Comparison of ENCODE assay signal across 8 cellular contexts in genomic region chrX:132292753-132293152, GRCh38.
A peak's percentile ranks its signal among the peaks of the same experiment; 100 is the strongest.
DNase-seq lines count a peak whose midpoint lies in the region; ATAC-seq and TF ChIP-seq lines count a peak whose summit lies in the region.

No MANE protein-coding gene starts in this region.

- intact Hi-C loops in heart right ventricle (cut with DNase I), result loop anchor here (5.0 to 10.0 kb wide), 5 partner anchors 162 to 325 kb away; no protein-coding TSS in a partner anchor

- no peaks in the 10 kb centered on the region for H3K27me3 ChIP-seq in heart right ventricle

- no peak overlapping the region for H3K27ac ChIP-seq in heart right ventricle

- peaks cover 0 to 5% (median 0%) of the 10 kb centered on the region in 9 donors for H3K4me1 ChIP-seq in heart right ventricle

- H3K4me3 ChIP-seq in heart right ventricle, result no peak overlapping the region
- no peak overlapping the region for H3K4me3 ChIP-seq in retinal pigment epithelial cell (ENCODE audit: low read length)

- WGBS in heart right ventricle, 2 donors, result 0 to 2% methylated on average over 4 of the region's 4 CpGs

- no peaks in the 10 kb centered on the region for H3K36me3 ChIP-seq in heart right ventricle

- ATAC-seq in HG03460 (IDR thresholded peaks at IDR 0.05; ENCODE audit: unreplicated experiment) (peak; percentile 61), heart right ventricle (peak in 7 of 8 donors; percentile 49 to 71 (median 61))

- DNase-seq in stimulated activated CD4-positive, alpha-beta T cell treated with anti-CD3 and anti-CD28 coated beads, Interleukin-2, amount 100 ng/mL, for 4 hours (ENCODE audit: low read depth), result peak; percentile 2
- DNase-seq in stimulated activated CD4-positive, alpha-beta T cell treated with anti-CD3 and anti-CD28 coated beads, Interleukin-4, amount 100 ng/mL, for 4 hours, result no peak
- DNase-seq in activated gamma-delta T cell treated with anti-CD3 and anti-CD28 coated beads, Interleukin-2, amount 50 U/mL, for 16 hours (ENCODE audit: low read depth), result peak; percentile 5
- DNase-seq in heart right ventricle, result peak in 1 of 2 donors; percentile 21
- peak; percentile 8 for DNase-seq in retinal pigment epithelial cell (ENCODE audit: low read depth)
- no peak for DNase-seq in NCI-H69 (lab: John Stamatoyannopoulos, UW)
- no peak for DNase-seq in NCI-H2171 treated with DMSO at 0.1 percent for 48 hours (lab: John Stamatoyannopoulos, UW)

- peak; percentile 28 to 75 (median 60) for TF ChIP-seq CTCF in heart right ventricle (IDR thresholded peaks at IDR 0.05)
- peak; percentile 53 for TF ChIP-seq CTCF in retinal pigment epithelial cell (conservative IDR thresholded peaks at IDR 0.05; ENCODE audit: low read depth, low read length)

- H3K9me3 ChIP-seq in heart right ventricle, result peaks cover 0 to 6% (median 0%) of the 10 kb centered on the region in 11 donors

Comparison
In these comparisons a context has a peak if more than half of its experiments do, and no peak if none do; other contexts are left out.
1. DNase-seq: peak in stimulated activated CD4-positive, alpha-beta T cell treated with anti-CD3 and anti-CD28 coated beads, Interleukin-2, amount 100 ng/mL, for 4 hours (single experiment), activated gamma-delta T cell treated with anti-CD3 and anti-CD28 coated beads, Interleukin-2, amount 50 U/mL, for 16 hours (single experiment) and retinal pigment epithelial cell (single experiment); none in stimulated activated CD4-positive, alpha-beta T cell treated with anti-CD3 and anti-CD28 coated beads, Interleukin-4, amount 100 ng/mL, for 4 hours (0 of 2), NCI-H69 (single experiment) and NCI-H2171 treated with DMSO at 0.1 percent for 48 hours (single experiment).